ENCODE assay signal across 11 cellular contexts in the genomic region with DNA sequence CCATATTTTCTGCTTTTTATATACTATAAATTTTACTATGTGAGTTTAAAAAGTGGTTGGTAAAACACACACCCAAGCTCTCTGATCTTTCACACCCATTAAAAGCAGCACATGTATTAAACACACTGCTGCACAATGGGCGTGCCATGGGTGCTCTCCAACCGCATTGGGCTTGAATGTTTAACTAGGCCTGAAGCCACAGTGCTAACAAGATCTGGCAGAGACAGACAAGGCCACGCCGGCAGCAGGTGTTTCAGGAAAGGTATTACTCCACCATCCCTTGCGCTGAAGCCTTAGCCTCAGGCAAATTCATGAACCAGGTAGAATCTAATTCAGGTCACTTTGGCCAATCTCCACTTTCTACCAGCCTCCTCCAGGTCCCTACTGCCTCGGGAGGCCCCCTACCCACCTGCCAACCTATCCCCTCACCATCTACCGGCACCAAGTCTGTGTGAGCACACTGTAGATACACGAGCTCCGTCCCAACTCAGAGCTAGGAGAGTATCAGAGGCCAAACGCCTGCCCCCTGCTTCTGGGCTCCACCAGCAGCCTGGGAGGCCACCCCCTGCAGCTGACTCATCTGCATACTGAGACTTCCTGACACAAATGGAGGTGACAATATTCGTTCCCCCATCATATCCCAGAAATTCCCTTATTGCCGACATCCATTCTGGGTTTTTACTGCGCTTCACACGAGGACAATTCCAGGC.
A peak's percentile ranks its signal among the peaks of the same experiment; 100 is the strongest.
DNase-seq lines count a peak whose midpoint lies in the region; ATAC-seq, FAIRE-seq and TF ChIP-seq lines count a peak whose summit lies in the region.
"Had no signal": no experiment of that assay in that cellular context is flagged by ENCODE, and none has a peak within 500 bp of the region (broad histone marks: within the 10 kb centered on the region; RNA-seq: fewer than 3 reads in every experiment).

No MANE protein-coding gene starts in this region.

- no peak for TF ChIP-seq CTCF in A549 (IDR thresholded peaks at IDR 0.05)
- no peak for TF ChIP-seq CTCF in LNCaP clone FGC (IDR thresholded peaks at IDR 0.05; ENCODE audit: control insufficient read depth, extremely low read depth, insufficient read depth)
- TF ChIP-seq CTCF in PC-9 (conservative IDR thresholded peaks at IDR 0.05), result no peak

- no TSS peak for BruUV-seq in PC-9 (replicated peaks; lab: Mats Ljungman, UMichigan)

- H3K27ac ChIP-seq in A549 (peak overlapping the region in 1 of 2 experiments; percentile 9; a peak in 2 of 6 replicates), PC-9 (no peak overlapping the region)

- no peaks in the 10 kb centered on the region for H3K27me3 ChIP-seq in PC-9 (ENCODE audit: insufficient read depth, low read depth)

- intact Hi-C loops in PC-9 (cut with micrococcal nuclease; ENCODE audit: unreplicated experiment), result no loop called here

- peak overlapping the region; percentile 11; the same call in 1 of the 3 replicates for H3K4me2 ChIP-seq in A549
- H3K4me2 ChIP-seq in PC-9, result peak overlapping the region; percentile 50

- TF ChIP-seq EP300 in A549 (IDR thresholded peaks at IDR 0.05), result no peak

- H3K4me3 ChIP-seq in A549, result no peak overlapping the region
- no peak overlapping the region for H3K4me3 ChIP-seq in LNCaP clone FGC (ENCODE audit: low read depth, low read length)
- H3K4me3 ChIP-seq in PC-9, result no peak overlapping the region

- POLR2A ChIA-PET in A549 (lab: Yijun Ruan, JAX), result no interaction called here
- POLR2A ChIA-PET in PC-9 (lab: Charles Lee; ENCODE audit: unreplicated experiment), result interaction anchor here (0.6 kb wide), 2 partner anchors 140 to 170 kb away, joined by 3 to 4 read pairs; a partner anchor contains a TSS
- POLR2A ChIA-PET in HEK293T (lab: Yijun Ruan, JAX), result no interaction called here

- no peaks in the 10 kb centered on the region for H3K79me2 ChIP-seq in PC-9 (ENCODE audit: low read depth)

- peaks cover 16% of the 10 kb centered on the region; the same call in 1 of the 2 replicates for H3F3A ChIP-seq in PC-9 (ENCODE audit: insufficient read depth, low read depth)

- no peak overlapping the region for H2AFZ ChIP-seq in PC-9

- CTCF ChIA-PET in A549 (lab: Yijun Ruan, JAX), result no interaction called here
- CTCF ChIA-PET in PC-9 (lab: Charles Lee), result interaction anchor here (0.7 kb wide), 1 partner anchor 90 kb away, joined by 3 read pairs; no protein-coding TSS in a partner anchor
- CTCF ChIA-PET in HEK293T (lab: Yijun Ruan, JAX), result no interaction called here

- DNase-seq in A549 (ENCODE audit: low read depth in 1 of 2, low spot score in 1 of 2) (peak in 1 of 2 experiments; percentile 25), LNCaP clone FGC (ENCODE audit: low read depth) (peak; percentile 98), PC-9 (peak; percentile 80 to 92), kidney tubule cell (ENCODE audit: low spot score) (peak; percentile 80), HEK293T (ENCODE audit: extremely low spot score) (no peak), MV-4-11 (lab: John Stamatoyannopoulos, UW) (no peak)
- no peak for DNase-seq in activated CD4-positive, alpha-beta T cell treated with anti-CD3 and anti-CD28 coated beads, Interleukin-2, amount 50 U/mL, for 1 hour
- DNase-seq: right cardiac atrium had no signal

- H3K4me1 ChIP-seq in A549 (peaks cover 31% of the 10 kb centered on the region), PC-9 (replicated peaks; ENCODE audit: insufficient read depth) (peaks cover 17% of the 10 kb centered on the region)

- TF ChIP-seq POLR2A in A549 (IDR thresholded peaks at IDR 0.05; ENCODE audit: low read length), result no peak

- peak; percentile 21 to 33; a peak in 2 of 6 replicates for ATAC-seq in A549
- ATAC-seq in GM19023 (IDR thresholded peaks at IDR 0.05; ENCODE audit: unreplicated experiment), result no peak
- ATAC-seq: HCT116 had no signal

- H3K9me2 ChIP-seq in PC-9 (ENCODE audit: insufficient read depth), result no peaks in the 10 kb centered on the region

- FAIRE-seq in A549 (lab: Jason Lieb, UNC), result no peak
- FAIRE-seq: GM12892 had no signal

- no peak for TF ChIP-seq RAD21 in A549 (conservative IDR thresholded peaks at IDR 0.05 in 1 of 2, IDR thresholded peaks at IDR 0.05 in 1 of 2)

- WGBS in A549 (ENCODE audit: missing lambda C conversion rate), result 61% methylated on average over 14 of the region's 14 CpGs

- no peaks in the 10 kb centered on the region for H4K20me1 ChIP-seq in PC-9 (ENCODE audit: insufficient read depth)

- no peaks in the 10 kb centered on the region for H3K9me3 ChIP-seq in A549
- no peaks in the 10 kb centered on the region for H3K9me3 ChIP-seq in PC-9 (ENCODE audit: insufficient read depth, low read depth)

- H3K36me3 ChIP-seq in PC-9 (ENCODE audit: low read depth), result no peaks in the 10 kb centered on the region

TF ChIP-seq in A549, 52 proteins besides CTCF, POLR2A, EP300 and RAD21:
- no peak for TF ChIP-seq RFX5 (IDR thresholded peaks at IDR 0.05)

TF ChIP-seq in HEK293T, 16 proteins besides CTCF, POLR2A, EP300 and RAD21:
- TF ChIP-seq NFRKB (IDR thresholded peaks at IDR 0.05) (no peak), CTBP1 (IDR thresholded peaks at IDR 0.05; ENCODE audit: borderline replicate concordance) (no peak), ELF4 (IDR thresholded peaks at IDR 0.05) (no peak), ARNT (IDR thresholded peaks at IDR 0.05) (no peak), L3MBTL2 (conservative IDR thresholded peaks at IDR 0.05) (no peak), HDGF (IDR thresholded peaks at IDR 0.05; ENCODE audit: borderline replicate concordance) (no peak), ZNF384 (IDR thresholded peaks at IDR 0.05) (no peak), SP1 (IDR thresholded peaks at IDR 0.05) (no peak), SUZ12 (IDR thresholded peaks at IDR 0.05) (no peak), TARDBP (IDR thresholded peaks at IDR 0.05) (no peak), FOXK2 (IDR thresholded peaks at IDR 0.05) (no peak), FOXA1 (IDR thresholded peaks at IDR 0.05) (no peak), BHLHE40 (IDR thresholded peaks at IDR 0.05; ENCODE audit: borderline replicate concordance) (no peak), LEF1 (IDR thresholded peaks at IDR 0.05; ENCODE audit: borderline replicate concordance) (no peak), FOXM1 (IDR thresholded peaks at IDR 0.05; ENCODE audit: borderline replicate concordance) (no peak)
- TF ChIP-seq, protein P1, sequence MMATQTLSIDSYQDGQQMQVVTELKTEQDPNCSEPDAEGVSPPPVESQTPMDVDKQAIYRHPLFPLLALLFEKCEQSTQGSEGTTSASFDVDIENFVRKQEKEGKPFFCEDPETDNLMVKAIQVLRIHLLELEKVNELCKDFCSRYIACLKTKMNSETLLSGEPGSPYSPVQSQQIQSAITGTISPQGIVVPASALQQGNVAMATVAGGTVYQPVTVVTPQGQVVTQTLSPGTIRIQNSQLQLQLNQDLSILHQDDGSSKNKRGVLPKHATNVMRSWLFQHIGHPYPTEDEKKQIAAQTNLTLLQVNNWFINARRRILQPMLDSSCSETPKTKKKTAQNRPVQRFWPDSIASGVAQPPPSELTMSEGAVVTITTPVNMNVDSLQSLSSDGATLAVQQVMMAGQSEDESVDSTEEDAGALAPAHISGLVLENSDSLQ (IDR thresholded peaks at IDR 0.05), result no peak
TF ChIP-seq in HEK293T: peak in this region for 0.

Comparison
In these comparisons a context has a peak if more than half of its experiments do, and no peak if none do; other contexts are left out.
1. DNase-seq: peak in LNCaP clone FGC (single experiment), PC-9 (2 of 2) and kidney tubule cell (single experiment); none in activated CD4-positive, alpha-beta T cell treated with anti-CD3 and anti-CD28 coated beads, Interleukin-2, amount 50 U/mL, for 1 hour (single experiment), HEK293T (single experiment) and MV-4-11 (single experiment).